In the genomic region with DNA sequence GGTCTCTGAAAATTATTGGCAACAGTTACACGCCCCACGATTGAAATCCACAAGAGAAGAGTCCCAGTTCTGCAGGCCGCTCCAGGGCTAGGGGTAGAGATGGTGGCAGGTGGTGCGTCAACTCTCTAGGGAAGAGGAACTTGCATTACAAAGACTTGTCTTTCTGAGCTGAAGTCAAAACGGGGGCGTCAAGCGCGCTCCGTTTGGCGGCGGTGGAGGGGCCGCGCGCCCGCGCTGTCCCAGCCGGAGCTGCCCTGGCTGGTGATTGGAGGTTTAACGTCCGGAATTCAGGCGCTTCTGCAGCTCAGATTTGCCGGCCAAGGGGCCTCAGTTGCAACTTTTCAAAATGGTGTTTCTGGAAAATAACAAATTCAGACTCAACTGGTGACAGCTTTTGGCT, we compare ENCODE assay signal across 29 cellular contexts. TPM values are rescaled to one million over a fixed set of nuclear protein-coding genes. Genes with fewer than 3 reads are reported as not detected.
DNase-seq lines count a peak whose midpoint lies in the region; ATAC-seq and TF ChIP-seq lines count a peak whose summit lies in the region.
"Had no signal": no experiment of that assay in that cellular context is flagged by ENCODE, and none has a peak within 500 bp of the region (broad histone marks: within the 10 kb centered on the region; RNA-seq: fewer than 3 reads in every experiment).

No MANE protein-coding gene starts in this region.

- DNase-seq in dorsolateral prefrontal cortex (no peak), iPS DF 6.9 (ENCODE audit: low read depth, low spot score) (peak; percentile 35), neural progenitor cell (ENCODE audit: low spot score) (peak; percentile 78), lower lobe of right lung (no peak), psoas muscle (no peak), Kasumi-1 (lab: John Stamatoyannopoulos, UW) (no peak)
- DNase-seq: activated CD4-positive, alpha-beta T cell treated with anti-CD3 and anti-CD28 coated beads for 4 hours; activated naive CD4-positive, alpha-beta T cell treated with anti-CD3 and anti-CD28 coated beads, Interleukin-2, amount 10 ng/mL, durations not matched to agents 7 days and 5 days; activated T-cell treated with anti-CD3 and anti-CD28 coated beads, Interleukin-2, amount 50 U/mL, for 48 hours; CD4-positive, alpha-beta T cell; DMS53; GM23248; IMR-90; mesenchymal stem cell; naive thymus-derived CD4-positive, alpha-beta T cell; NCI-H510A; NK-92 treated with Interleukin-12 subunit alpha and Interleukin-12 subunit beta, amount 100 ng/mL, for 24 hours; stimulated activated CD4-positive, alpha-beta T cell treated with anti-CD3 and anti-CD28 coated beads, Interleukin-2, amount 100 ng/mL, for 24 hours had no signal

- WGBS in iPS DF 6.9 (ENCODE audit: insufficient coverage, insufficient read length): no CpG with 5 or more reads among the region's 21 CpGs
- 1% methylated on average over 21 of the region's 21 CpGs for WGBS in psoas muscle, 3 donors

- H3K4me3 Mint-ChIP-seq in neural progenitor cell: peak overlapping the region; percentile 85
- H3K4me3 Mint-ChIP-seq: activated naive CD4-positive, alpha-beta T cell treated with anti-CD3 and anti-CD28 coated beads, Interleukin-2, amount 10 ng/mL, durations not matched to agents 7 days and 5 days; CD4-positive, alpha-beta T cell; naive thymus-derived CD4-positive, alpha-beta T cell; stimulated activated effector memory CD8-positive, alpha-beta T cell treated with anti-CD3 and anti-CD28 coated beads, Interleukin-12 subunit alpha, Interleukin-12 subunit beta, amount 100 ng/mL, for 72 hours had no signal

- H3K79me2 ChIP-seq in neural progenitor cell (ENCODE audit: low read depth): no peaks in the 10 kb centered on the region

- peaks cover 11% of the 10 kb centered on the region for H3K27me3 Mint-ChIP-seq in neural progenitor cell (ENCODE audit: insufficient read depth, low read depth)

- H3K27ac Mint-ChIP-seq in neural progenitor cell: peak overlapping the region; percentile 97
- H3K27ac Mint-ChIP-seq: activated naive CD4-positive, alpha-beta T cell treated with anti-CD3 and anti-CD28 coated beads, Interleukin-2, amount 10 ng/mL, durations not matched to agents 7 days and 5 days; CD4-positive, alpha-beta T cell; stimulated activated effector memory CD8-positive, alpha-beta T cell treated with anti-CD3 and anti-CD28 coated beads, Interleukin-12 subunit alpha, Interleukin-12 subunit beta, amount 100 ng/mL, for 72 hours had no signal

- peaks cover 3% of the 10 kb centered on the region for H3K9me3 Mint-ChIP-seq in neural progenitor cell
- H3K9me3 Mint-ChIP-seq: activated naive CD4-positive, alpha-beta T cell treated with anti-CD3 and anti-CD28 coated beads, Interleukin-2, amount 10 ng/mL, durations not matched to agents 7 days and 5 days; CD4-positive, alpha-beta T cell; stimulated activated effector memory CD8-positive, alpha-beta T cell treated with anti-CD3 and anti-CD28 coated beads, Interleukin-12 subunit alpha, Interleukin-12 subunit beta, amount 100 ng/mL, for 72 hours had no signal

- H3K9me3 ChIP-seq in iPS DF 6.9 (ENCODE audit: control insufficient read depth, insufficient read depth, low read length): no peaks in the 10 kb centered on the region
- H3K9me3 ChIP-seq in neural progenitor cell (ENCODE audit: low read depth): no peaks in the 10 kb centered on the region
- H3K9me3 ChIP-seq in lower lobe of right lung: no peaks in the 10 kb centered on the region
- H3K9me3 ChIP-seq in psoas muscle: no peaks in the 10 kb centered on the region

- H3K4me3 ChIP-seq in dorsolateral prefrontal cortex (peak overlapping the region in 42 of 59 donors; percentile 6 to 57 (median 28)), iPS DF 6.9 (ENCODE audit: low read length) (no peak overlapping the region), neural progenitor cell (peak overlapping the region; percentile 55), lower lobe of right lung (no peak overlapping the region), psoas muscle (no peak overlapping the region)
- H3K4me3 ChIP-seq: GM12878, GM23248 had no signal

- ATAC-seq in lower lobe of right lung (no peak), psoas muscle (no peak), GM19455 (IDR thresholded peaks at IDR 0.05; ENCODE audit: unreplicated experiment) (no peak)
- ATAC-seq: GM12878; naive thymus-derived CD4-positive, alpha-beta T cell; Panc1; stimulated activated effector memory CD8-positive, alpha-beta T cell treated with anti-CD3 and anti-CD28 coated beads, Interleukin-12 subunit alpha, Interleukin-12 subunit beta, amount 100 ng/mL, for 72 hours had no signal

- peaks cover 54% of the 10 kb centered on the region for H3F3A ChIP-seq in neural progenitor cell (ENCODE audit: low read depth)

- peaks cover 0 to 89% (median 63%) of the 10 kb centered on the region in 45 donors for H3K27me3 ChIP-seq in dorsolateral prefrontal cortex
- peaks cover 69% of the 10 kb centered on the region for H3K27me3 ChIP-seq in iPS DF 6.9 (ENCODE audit: control insufficient read depth, insufficient read depth, low read length)
- peaks cover 63% of the 10 kb centered on the region for H3K27me3 ChIP-seq in neural progenitor cell
- peaks cover 89% of the 10 kb centered on the region for H3K27me3 ChIP-seq in lower lobe of right lung (ENCODE audit: low read depth)
- H3K27me3 ChIP-seq in psoas muscle (ENCODE audit: insufficient read depth in 3 of 3, low read length in 2 of 3): peaks cover 10 to 80% (median 26%) of the 10 kb centered on the region in 3 donors

- intact Hi-C loops in dorsolateral prefrontal cortex (cut with DNase I): no loop called here
- intact Hi-C loops in lower lobe of right lung (cut with DNase I): no loop called here
- intact Hi-C loops in psoas muscle (cut with DNase I): no loop called here

- H3K4me2 ChIP-seq in neural progenitor cell: peak overlapping the region; percentile 95

- H3K4me1 ChIP-seq in iPS DF 6.9 (ENCODE audit: control insufficient read depth, insufficient read depth, low read length) (peaks cover 12% of the 10 kb centered on the region), neural progenitor cell (peaks cover 65% of the 10 kb centered on the region), lower lobe of right lung (no peaks in the 10 kb centered on the region), psoas muscle (no peaks in the 10 kb centered on the region)

- H3K4me1 Mint-ChIP-seq in neural progenitor cell: peaks cover 66% of the 10 kb centered on the region
- H3K4me1 Mint-ChIP-seq: activated naive CD4-positive, alpha-beta T cell treated with anti-CD3 and anti-CD28 coated beads, Interleukin-2, amount 10 ng/mL, durations not matched to agents 7 days and 5 days; stimulated activated effector memory CD8-positive, alpha-beta T cell treated with anti-CD3 and anti-CD28 coated beads, Interleukin-12 subunit alpha, Interleukin-12 subunit beta, amount 100 ng/mL, for 72 hours had no signal

- no peaks in the 10 kb centered on the region for H4K20me1 ChIP-seq in neural progenitor cell (ENCODE audit: low read depth)

- TF ChIP-seq CTCF in dorsolateral prefrontal cortex (IDR thresholded peaks at IDR 0.05 in 54 of 56, conservative IDR thresholded peaks at IDR 0.05 in 2 of 56; ENCODE audit: low read depth in 1 of 56, partially characterized antibody in 56 of 56) (no peak), neural progenitor cell (IDR thresholded peaks at IDR 0.05) (no peak), lower lobe of right lung (IDR thresholded peaks at IDR 0.05) (no peak), psoas muscle (IDR thresholded peaks at IDR 0.05) (no peak)

- no peaks in the 10 kb centered on the region; the same call in 1 of the 2 replicates for H3K36me3 ChIP-seq in iPS DF 6.9 (ENCODE audit: control insufficient read depth, insufficient read depth, low read length)
- H3K36me3 ChIP-seq in neural progenitor cell: no peaks in the 10 kb centered on the region
- no peaks in the 10 kb centered on the region for H3K36me3 ChIP-seq in lower lobe of right lung
- H3K36me3 ChIP-seq in psoas muscle (ENCODE audit: insufficient read depth in 1 of 2, low read depth in 1 of 2): no peaks in the 10 kb centered on the region

- no peak overlapping the region for H2AFZ ChIP-seq in neural progenitor cell (replicated peaks)
- H2AFZ ChIP-seq: GM23248 had no signal

- no peak overlapping the region for H3K9ac ChIP-seq in neural progenitor cell
- H3K9ac ChIP-seq: GM23248 had no signal

- peaks cover 3% of the 10 kb centered on the region for H3K36me3 Mint-ChIP-seq in neural progenitor cell
- H3K36me3 Mint-ChIP-seq: stimulated activated effector memory CD8-positive, alpha-beta T cell treated with anti-CD3 and anti-CD28 coated beads, Interleukin-12 subunit alpha, Interleukin-12 subunit beta, amount 100 ng/mL, for 72 hours had no signal

- H3K27ac ChIP-seq in dorsolateral prefrontal cortex (no peak overlapping the region), iPS DF 6.9 (ENCODE audit: low read length) (no peak overlapping the region), neural progenitor cell (peak overlapping the region; percentile 71), lower lobe of right lung (no peak overlapping the region), psoas muscle (no peak overlapping the region)
- H3K27ac ChIP-seq: epithelial cell of prostate, GM23248, HL-60 had no signal

RNA-seq across cellular contexts. Expression of a gene that starts 38.9 kb away (rescaled TPM):
- total RNA-seq in dorsolateral prefrontal cortex: 1 to 10 TPM; 1.9 to 8.0 (median 4.2) TPM
- total RNA-seq in neural progenitor cell (ENCODE audit: low replicate concordance): 3.3 and 4.7 TPM in 2 replicates
- total RNA-seq in lower lobe of right lung: not detected
- not detected for total RNA-seq in psoas muscle
- not detected for polyA plus RNA-seq in psoas muscle
- total RNA-seq: activated CD8-positive, alpha-beta memory T cell treated with anti-CD3 and anti-CD28 coated beads for 36 hours; CD4-positive, alpha-beta T cell; dermis microvascular lymphatic vessel endothelial cell; fibroblast of villous mesenchyme; GM12878; GM23248; IMR-90; M059J; naive thymus-derived CD4-positive, alpha-beta T cell; skeletal muscle tissue had no signal
- polyA plus RNA-seq: GM12878; GM23248; IMR-90; naive thymus-derived CD4-positive, alpha-beta T cell had no signal

Comparison
In these comparisons a context has a peak if more than half of its experiments do, and no peak if none do; other contexts are left out.
1. DNase-seq: peak in iPS DF 6.9 (single experiment) and neural progenitor cell (single experiment); none in dorsolateral prefrontal cortex (0 of 10), lower lobe of right lung (single experiment), psoas muscle (0 of 2) and Kasumi-1 (0 of 2).
2. H3K4me3 ChIP-seq: peak in dorsolateral prefrontal cortex (42 of 59) and neural progenitor cell (single experiment); none in iPS DF 6.9 (single experiment), lower lobe of right lung (single experiment) and psoas muscle (single experiment).